Comparison of ENCODE assay signal across 22 cellular contexts in the genomic region with DNA sequence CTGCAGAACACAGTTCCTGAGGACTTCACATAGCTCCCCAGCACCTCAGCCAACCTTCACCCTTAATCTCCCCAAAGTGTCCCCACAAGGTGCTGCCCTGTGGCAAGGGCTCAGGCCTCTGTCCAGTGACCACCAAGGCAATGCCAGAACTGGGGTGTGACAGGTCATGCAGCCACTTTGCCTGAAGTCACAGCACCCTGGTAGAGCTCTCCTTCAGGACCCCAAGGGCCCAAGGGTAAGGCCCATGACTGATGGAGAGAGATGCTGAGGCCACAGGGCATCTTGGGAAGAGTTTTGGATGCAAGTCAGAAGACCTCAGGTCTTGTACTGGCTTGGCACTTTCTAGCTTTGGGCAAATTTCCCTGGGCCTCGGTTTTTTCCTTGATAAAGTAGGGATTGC. TPM values are rescaled to one million over a fixed set of nuclear protein-coding genes. Genes with fewer than 3 reads are reported as not detected.
DNase-seq lines count a peak whose midpoint lies in the region; ATAC-seq, FAIRE-seq and TF ChIP-seq lines count a peak whose summit lies in the region.
"Had no signal": no experiment of that assay in that cellular context is flagged by ENCODE, and none has a peak within 500 bp of the region (broad histone marks: within the 10 kb centered on the region; RNA-seq: fewer than 3 reads in every experiment).

No MANE protein-coding gene starts in this region.

- peak overlapping the region; percentile 47 for H3K27ac ChIP-seq in duodenal mucosa (ENCODE audit: low read depth, low read length)

- FAIRE-seq in GM12891 (lab: Jason Lieb, UNC), result no peak
- FAIRE-seq: TTC549 had no signal

- no peaks in the 10 kb centered on the region for H3K36me3 ChIP-seq in duodenal mucosa (ENCODE audit: control insufficient read depth in 1 of 2, insufficient read depth in 2 of 2, low read length in 2 of 2)

- H3K27me3 ChIP-seq in duodenal mucosa (ENCODE audit: control insufficient read depth in 1 of 2, insufficient read depth in 2 of 2, low read length in 2 of 2), result no peaks in the 10 kb centered on the region

- peak overlapping the region in 1 of 2 donors; percentile 21 for H3K4me3 ChIP-seq in duodenal mucosa (ENCODE audit: low read depth in 1 of 2, low read length in 2 of 2)

- H3K9me3 ChIP-seq in duodenal mucosa (ENCODE audit: control insufficient read depth in 1 of 2, low read length in 2 of 2), result no peaks in the 10 kb centered on the region
- H3K9me3 ChIP-seq: Caco-2 had no signal

- H3K27ac Mint-ChIP-seq in CD14-positive monocyte, result peak overlapping the region in 4 of 7 donors; percentile 66 to 82 (median 74)
- H3K27ac Mint-ChIP-seq: dendritic cell treated with granulocyte-macrophage colony-stimulating factor and Interleukin-4, amounts not matched to agents 40 ng/mL and 50 ng/mL, for 4 days; nephron progenitor cell had no signal

- H3K9ac ChIP-seq in duodenal mucosa (ENCODE audit: low read depth in 1 of 2, low read length in 2 of 2), result peak overlapping the region; percentile 20 to 60

- peaks cover 0 to 4% of the 10 kb centered on the region in 2 donors for H3K36me3 Mint-ChIP-seq in CD14-positive monocyte

- peak overlapping the region; percentile 13 to 59 for H3K4me3 Mint-ChIP-seq in CD14-positive monocyte
- H3K4me3 Mint-ChIP-seq: dendritic cell treated with granulocyte-macrophage colony-stimulating factor and Interleukin-4, amounts not matched to agents 40 ng/mL and 50 ng/mL, for 4 days; nephron progenitor cell; stimulated activated naive CD8-positive, alpha-beta T cell treated with anti-CD3 and anti-CD28 coated beads, Interleukin-15, amount 100 ng/mL, for 72 hours had no signal

- peaks cover 29 to 44% of the 10 kb centered on the region in 2 donors for H3K4me1 ChIP-seq in duodenal mucosa (ENCODE audit: control insufficient read depth in 1 of 2, insufficient read depth in 2 of 2, low read length in 2 of 2)

- in situ Hi-C loops in KBM-7 (cut with MboI; ENCODE audit: low pct_unique_long_range_greater_than_20kb, low sequenced_read_pairs), result loop anchor here (25.0 kb wide), 1 partner anchor 185 kb away; no protein-coding TSS in a partner anchor

- intact Hi-C loops in CD14-positive monocyte (cut with micrococcal nuclease), result no loop called here
- intact Hi-C loops in posterior vena cava (cut with DNase I), result no loop called here

- TF ChIP-seq CTCF in CD14-positive monocyte (IDR thresholded peaks at IDR 0.05), result no peak

- H3K4me1 Mint-ChIP-seq in CD14-positive monocyte, result peaks cover 8% of the 10 kb centered on the region
- H3K4me1 Mint-ChIP-seq: nephron progenitor cell had no signal

- ATAC-seq in HG03460 (IDR thresholded peaks at IDR 0.05; ENCODE audit: unreplicated experiment), result no peak

- H3K27me3 Mint-ChIP-seq in CD14-positive monocyte (ENCODE audit: low read depth in 3 of 3), result peaks cover 0 to 3% (median 2%) of the 10 kb centered on the region in 3 donors
- H3K27me3 Mint-ChIP-seq: stimulated activated naive CD8-positive, alpha-beta T cell treated with anti-CD3 and anti-CD28 coated beads, Interleukin-15, amount 100 ng/mL, for 72 hours had no signal

- DNase-seq in CD14-positive monocyte (ENCODE audit: low spot score) (no peak), GM12891 (ENCODE audit: insufficient read length, low spot score) (no peak), posterior vena cava (ENCODE audit: low spot score) (peak; percentile 42), NCI-H524 (lab: John Stamatoyannopoulos, UW) (no peak), KBM-7 (no peak), DMS53 (lab: John Stamatoyannopoulos, UW) (no peak)
- DNase-seq: Caco-2, H7, Karpas-422, NCI-H748 treated with DMSO at 0.1 percent for 48 hours, nephron progenitor cell, SW 1271 had no signal

- H3K9me3 Mint-ChIP-seq in CD14-positive monocyte, result peaks cover 0 to 1% (median 0%) of the 10 kb centered on the region in 7 donors
- H3K9me3 Mint-ChIP-seq: activated naive CD4-positive, alpha-beta T cell treated with anti-CD3 and anti-CD28 coated beads, Interleukin-2, amount 50 U/mL, for 72 hours; dendritic cell treated with granulocyte-macrophage colony-stimulating factor and Interleukin-4, amounts not matched to agents 40 ng/mL and 50 ng/mL, for 4 days; nephron progenitor cell; stimulated activated naive CD8-positive, alpha-beta T cell treated with anti-CD3 and anti-CD28 coated beads, Interleukin-15, amount 100 ng/mL, for 72 hours had no signal

- TF ChIP-seq POLR2A in GM12891 (IDR thresholded peaks at IDR 0.05; ENCODE audit: low read depth, low read length), result peak; percentile 54

TF ChIP-seq in GM12891, 5 proteins besides CTCF, POLR2A, EP300 and RAD21:
- no peak for TF ChIP-seq PAX5 (IDR thresholded peaks at IDR 0.05; ENCODE audit: insufficient read depth, low read length, severe bottlenecking)
- TF ChIP-seq TAF1 (IDR thresholded peaks at IDR 0.05; ENCODE audit: low read depth, low read length), result no peak
- no peak for TF ChIP-seq POU2F2 (IDR thresholded peaks at IDR 0.05; ENCODE audit: low read depth, low read length)
- no peak for TF ChIP-seq SPI1 (IDR thresholded peaks at IDR 0.05; ENCODE audit: low read depth, low read length)
- peak; percentile 18; the same call in 1 of the 2 replicates for TF ChIP-seq POLR2AphosphoS5 (IDR thresholded peaks at IDR 0.05; ENCODE audit: low read depth, low read length)

RNA-seq across cellular contexts. Expression of gene FCMR, which starts 0.8 kb away (rescaled TPM):
- 1 to 10 TPM; 2.2 to 3.0 TPM for polyA plus RNA-seq in CD14-positive monocyte
- polyA plus RNA-seq in GM12891 (2012; ENCODE audit: low read depth, missing spikeins), result 233 TPM
- total RNA-seq in posterior vena cava, result 1 to 10 TPM; 1.4 to 3.3 TPM
- total RNA-seq: Caco-2, epithelial cell of proximal tubule, H7, lung microvascular endothelial cell had no signal

RNA-seq across cellular contexts. Expression of gene PIGR, which starts 23.7 kb away (rescaled TPM):
- polyA plus RNA-seq in CD14-positive monocyte, result not detected
- polyA plus RNA-seq in GM12891 (2012; ENCODE audit: low read depth, missing spikeins), result 10.4 TPM
- under 1 TPM; 0.33 to 0.79 TPM for total RNA-seq in posterior vena cava
- total RNA-seq: Caco-2, lung microvascular endothelial cell, RPMI7951 had no signal

RNA-seq across cellular contexts. Expression of gene IL24, which starts 25.3 kb away (rescaled TPM):
- not detected for polyA plus RNA-seq in CD14-positive monocyte
- 30.3 TPM for polyA plus RNA-seq in GM12891 (2012; ENCODE audit: low read depth, missing spikeins)
- total RNA-seq in posterior vena cava, result not detected
- total RNA-seq: Caco-2, H7, lung microvascular endothelial cell, renal cortical epithelial cell had no signal

RNA-seq across cellular contexts. Expression of gene FCAMR, which starts 47.7 kb away (rescaled TPM):
- polyA plus RNA-seq in CD14-positive monocyte, result not detected
- polyA plus RNA-seq in GM12891 (2012; ENCODE audit: low read depth, missing spikeins), result 0.08 TPM
- not detected for total RNA-seq in posterior vena cava
- total RNA-seq: activated naive CD4-positive, alpha-beta T cell treated with anti-CD3 and anti-CD28 coated beads, Interleukin-2, amount 50 U/mL, for 72 hours; H7; lung microvascular endothelial cell; RPMI7951 had no signal

RNA-seq across cellular contexts. Expression of gene IL20, which starts 57.1 kb away (rescaled TPM):
- polyA plus RNA-seq in CD14-positive monocyte, result not detected
- not detected for polyA plus RNA-seq in GM12891 (2012; ENCODE audit: low read depth, missing spikeins)
- total RNA-seq in posterior vena cava, result not detected
- total RNA-seq: activated naive CD4-positive, alpha-beta T cell treated with anti-CD3 and anti-CD28 coated beads, Interleukin-2, amount 50 U/mL, for 72 hours; Caco-2; epithelial cell of proximal tubule; H7; lung microvascular endothelial cell; renal cortical epithelial cell; RPMI7951 had no signal
